ENCODE assay signal across 24 cellular contexts in genomic region chr13:47017476-47017875, GRCh38.
A peak's percentile ranks its signal among the peaks of the same experiment; 100 is the strongest.
DNase-seq lines count a peak whose midpoint lies in the region; ATAC-seq and TF ChIP-seq lines count a peak whose summit lies in the region.
"Had no signal": no experiment of that assay in that cellular context is flagged by ENCODE, and none has a peak within 500 bp of the region (broad histone marks: within the 10 kb centered on the region; RNA-seq: fewer than 3 reads in every experiment).

No MANE protein-coding gene starts in this region.

- H3K36me3 Mint-ChIP-seq in immature natural killer cell: no peaks in the 10 kb centered on the region

- no peak overlapping the region for H3K4me3 ChIP-seq in fibroblast of mammary gland (ENCODE audit: control insufficient read depth, low read depth, low read length)
- H3K4me3 ChIP-seq: A549, BLaER1, K562, SJSA1 had no signal

- no peak overlapping the region for H3K4me3 Mint-ChIP-seq in immature natural killer cell
- H3K4me3 Mint-ChIP-seq: CD4-positive, alpha-beta T cell had no signal

- no peaks in the 10 kb centered on the region for H3K4me1 Mint-ChIP-seq in immature natural killer cell

- DNase-seq in A172 (ENCODE audit: low spot score) (peak; percentile 14), EL (peak; percentile 70), M059J (ENCODE audit: low read depth) (peak; percentile 26), fibroblast of mammary gland (ENCODE audit: low read depth) (peak; percentile 60), immature natural killer cell (no peak), NCI-H2171 treated with DMSO at 0.1 percent for 48 hours (lab: John Stamatoyannopoulos, UW) (no peak), Kasumi-1 (lab: John Stamatoyannopoulos, UW) (no peak)
- DNase-seq: Caco-2; CD4-positive, alpha-beta T cell; DMS 273 treated with DMSO at 0.1 percent for 48 hours; DMS79 treated with DMSO at 0.1 percent for 48 hours; NCI-H1092 treated with DMSO at 0.1 percent for 48 hours; NCI-H1436 treated with DMSO at 0.1 percent for 48 hours; NCI-H1930; NCI-H345; NCI-H524; NCI-H82; OCI-M1 had no signal

- H3K27ac Mint-ChIP-seq in immature natural killer cell: no peak overlapping the region
- H3K27ac Mint-ChIP-seq: CD4-positive, alpha-beta T cell had no signal

- H3K27me3 Mint-ChIP-seq in immature natural killer cell (ENCODE audit: low read depth in 3 of 3): peaks cover 0 to 4% (median 2%) of the 10 kb centered on the region in 3 donors
- H3K27me3 Mint-ChIP-seq: CD4-positive, alpha-beta T cell had no signal

- H3K9me3 Mint-ChIP-seq in immature natural killer cell: peaks cover 0 to 10% (median 3%) of the 10 kb centered on the region in 6 donors

- ATAC-seq in HG03159 (IDR thresholded peaks at IDR 0.05; ENCODE audit: unreplicated experiment): no peak
- ATAC-seq: A549, K562, Right ventricle myocardium inferior had no signal

- TF ChIP-seq CTCF in fibroblast of mammary gland (conservative IDR thresholded peaks at IDR 0.05; ENCODE audit: control insufficient read depth, insufficient read depth, low read depth, low read length): no peak

Comparison
In these comparisons a context has a peak if more than half of its experiments do, and no peak if none do; other contexts are left out.
1. DNase-seq: peak in A172 (single experiment), EL (single experiment), M059J (single experiment) and fibroblast of mammary gland (single experiment); none in immature natural killer cell (0 of 3), NCI-H2171 treated with DMSO at 0.1 percent for 48 hours (single experiment) and Kasumi-1 (0 of 2).